9 cellular contexts compared by ENCODE assay signal in the genomic region with DNA sequence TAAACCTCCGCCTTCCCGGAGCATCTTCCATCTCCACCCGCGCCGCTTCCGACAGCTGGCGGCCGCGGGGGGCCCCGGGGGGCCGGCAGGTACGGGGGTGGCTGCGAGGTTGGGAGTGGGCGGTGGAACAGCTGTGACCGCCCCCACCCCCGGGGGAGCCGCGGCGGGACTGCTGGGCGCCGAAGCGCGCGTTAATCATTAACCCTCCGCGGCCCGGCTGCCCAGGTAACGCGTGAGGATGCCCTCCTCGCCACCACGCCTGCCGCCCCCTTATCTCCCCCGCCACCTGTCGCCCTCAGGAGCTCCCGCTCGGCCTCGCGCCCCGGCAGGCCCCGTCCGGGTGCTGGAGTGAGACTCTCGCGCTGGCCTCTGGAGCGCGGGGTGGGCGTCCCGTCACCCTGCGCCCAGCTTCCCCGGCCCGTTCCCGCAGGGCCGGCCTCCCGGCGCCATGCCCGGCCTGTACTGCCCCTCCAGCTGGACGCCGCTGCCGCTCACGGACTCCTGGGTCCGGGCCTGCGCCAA. TPM values are rescaled to one million over a fixed set of nuclear protein-coding genes. Genes with fewer than 3 reads are reported as not detected.
DNase-seq lines count a peak whose midpoint lies in the region; FAIRE-seq and TF ChIP-seq lines count a peak whose summit lies in the region.
"Had no signal": no experiment of that assay in that cellular context is flagged by ENCODE, and none has a peak within 500 bp of the region (broad histone marks: within the 10 kb centered on the region; RNA-seq: fewer than 3 reads in every experiment).

No MANE protein-coding gene starts in this region.

- H3K18ac ChIP-seq in H1 (ENCODE audit: extremely low read depth, low read length): no peak overlapping the region; the same call in 1 of the 2 replicates

- H2BK5ac ChIP-seq in H1 (ENCODE audit: low read depth, low read length): no peak overlapping the region

- H3K27ac ChIP-seq in H1 (ENCODE audit: low read depth, low read length) (no peak overlapping the region), prostate gland (no peak overlapping the region)

- H3K4me3 ChIP-seq in GM08714 (ENCODE audit: low read length): peak overlapping the region; percentile 41; the same call in 1 of the 2 replicates
- H3K4me3 ChIP-seq in H1 (ENCODE audit: extremely low read depth in 1 of 4, insufficient read depth in 2 of 4, low read depth in 3 of 4, low read length in 4 of 4): peak overlapping the region; percentile 16 to 59 (median 40)
- H3K4me3 ChIP-seq in prostate gland: peak overlapping the region; percentile 29 to 38

- peak; percentile 49 for DNase-seq in NCI-H146 treated with DMSO at 0.1 percent for 48 hours (lab: John Stamatoyannopoulos, UW; ENCODE audit: unreplicated experiment)
- DNase-seq in H1 (ENCODE audit: low read depth in 1 of 2, low spot score in 2 of 2): peak in 1 of 2 experiments; percentile 58
- DNase-seq in prostate gland (ENCODE audit: low spot score): no peak
- no peak for DNase-seq in activated gamma-delta T cell treated with Interleukin-2 at 50 U/mL for 16 hours
- DNase-seq in activated naive CD4-positive, alpha-beta T cell (lab: John Stamatoyannopoulos, UW): no peak
- DNase-seq in ecto neural progenitor cell (ENCODE audit: low spot score): no peak
- DNase-seq in amniotic stem cell (lab: John Stamatoyannopoulos, UW): no peak

- no peak for TF ChIP-seq EP300 in H1 (IDR thresholded peaks at IDR 0.05; ENCODE audit: borderline replicate concordance in 1 of 2, low read depth in 2 of 2, low read length in 2 of 2)

- no peak overlapping the region for H2BK15ac ChIP-seq in H1 (ENCODE audit: low read length)

- H4K91ac ChIP-seq in H1 (replicated peaks; ENCODE audit: insufficient read length, low read length): no peak overlapping the region

- H3K4me2 ChIP-seq in H1 (ENCODE audit: insufficient read depth in 1 of 2, low read depth in 2 of 2, low read length in 2 of 2): peak overlapping the region; percentile 61 to 96

- H3K9me3 ChIP-seq in H1 (ENCODE audit: insufficient read depth in 2 of 2, low read depth in 1 of 2, low read length in 1 of 2) (no peaks in the 10 kb centered on the region), prostate gland (no peaks in the 10 kb centered on the region)

- no peak overlapping the region for H2BK120ac ChIP-seq in H1 (replicated peaks; ENCODE audit: low read depth, low read length)

- no peak overlapping the region for H2AK5ac ChIP-seq in H1 (ENCODE audit: low read depth, low read length)

- FAIRE-seq in H1 (lab: Jason Lieb, UNC): no peak

- no peak overlapping the region for H3K9ac ChIP-seq in H1 (replicated peaks in 1 of 4; ENCODE audit: extremely low read depth in 1 of 4, low read depth in 3 of 4, low read length in 3 of 4)

- no peak overlapping the region for H4K8ac ChIP-seq in H1 (ENCODE audit: extremely low read depth, insufficient read depth, low read length)

- peaks cover 11% of the 10 kb centered on the region; the same call in 1 of the 2 replicates for H3K23me2 ChIP-seq in H1 (ENCODE audit: low read depth, low read length)

- H2BK20ac ChIP-seq in H1 (ENCODE audit: low read length): no peak overlapping the region

- no peak overlapping the region for H2BK12ac ChIP-seq in H1 (ENCODE audit: low read depth, low read length)

- H3K79me1 ChIP-seq in H1 (ENCODE audit: low read depth, low read length): no peaks in the 10 kb centered on the region

- no peaks in the 10 kb centered on the region for H3K79me2 ChIP-seq in H1 (ENCODE audit: control insufficient read depth in 1 of 2, insufficient read depth in 2 of 2, low read length in 2 of 2)

- TF ChIP-seq POLR2A in H1 (IDR thresholded peaks at IDR 0.05; ENCODE audit: control extremely low read depth in 1 of 2, low read depth in 2 of 2, low read length in 2 of 2): no peak
- no peak for TF ChIP-seq POLR2A in prostate gland (IDR thresholded peaks at IDR 0.05)

- no peak for TF ChIP-seq RAD21 in H1 (IDR thresholded peaks at IDR 0.05 in 1 of 2, conservative IDR thresholded peaks at IDR 0.05 in 1 of 2; ENCODE audit: low read depth in 2 of 2, low read length in 2 of 2)

- no peak overlapping the region for H3K14ac ChIP-seq in H1 (ENCODE audit: insufficient read length)

- no peak overlapping the region for H3K56ac ChIP-seq in H1 (replicated peaks; ENCODE audit: insufficient read length, low read depth, low read length)

- H3K36me3 ChIP-seq in H1 (ENCODE audit: control insufficient read depth in 2 of 4, insufficient read depth in 4 of 4, low read length in 3 of 4): peaks cover 0 to 8% (median 0%) of the 10 kb centered on the region in 4 experiments; a peak in 1 of 8 replicates
- H3K36me3 ChIP-seq in prostate gland: no peaks in the 10 kb centered on the region

- H3K4me1 ChIP-seq in H1 (replicated peaks in 1 of 4; ENCODE audit: control insufficient read depth in 3 of 4, insufficient read depth in 4 of 4, low read length in 3 of 4) (peaks cover 0 to 20% (median 4%) of the 10 kb centered on the region in 4 experiments; a peak in 5 of 7 replicates), prostate gland (replicated peaks) (peaks cover 9% of the 10 kb centered on the region)

- intact Hi-C loops in prostate gland (cut with DNase I): no loop called here

- no peak overlapping the region for H4K5ac ChIP-seq in H1 (ENCODE audit: insufficient read length, low read depth, low read length)

- CTCF ChIA-PET in H1 (lab: Charles Lee; ENCODE audit: partially characterized antibody): interaction anchor here (0.8 to 10.3 kb wide), 6 partner anchors 10 to 59 kb away, joined by 3 to 183 read pairs (median 4); partner anchors contain the start of genes CAMK2N2 and EEF1AKMT4

- peaks cover 4 to 7% of the 10 kb centered on the region in 2 experiments for H4K20me1 ChIP-seq in H1 (replicated peaks in 1 of 2; ENCODE audit: control insufficient read depth in 1 of 2, insufficient read depth in 2 of 2, low read length in 2 of 2)

- POLR2A ChIA-PET in H1 (lab: Charles Lee; ENCODE audit: partially characterized antibody): interaction anchor here (0.5 to 2.5 kb wide), 10 partner anchors 10 to 89 kb away, joined by 3 to 10 read pairs (median 3); partner anchors contain the start of genes ABCF3 and EEF1AKMT4

- no peak overlapping the region for H3K4ac ChIP-seq in H1 (replicated peaks; ENCODE audit: insufficient read length, low read depth, low read length)

- no peak overlapping the region for H2AFZ ChIP-seq in H1 (ENCODE audit: low read length)

- no peak overlapping the region for H3K23ac ChIP-seq in H1 (ENCODE audit: insufficient read length)

- WGBS in H1 (ENCODE audit: extremely low coverage in 1 of 2, insufficient coverage in 1 of 2, insufficient read length in 1 of 2, insufficient replicate concordance in 2 of 2, low coverage in 1 of 2, low lambda C conversion rate in 2 of 2, missing lambda C conversion rate in 1 of 2), 2 experiments: 4% methylated on average over 29 of the region's 61 CpGs; no CpG with 5 or more reads in 1 of the 2 experiments
- whole genome bisulfite sequencing in prostate gland: 0% methylated on average over 15 of the region's 61 CpGs

- H3K27me3 ChIP-seq in H1 (replicated peaks in 1 of 4; ENCODE audit: control insufficient read depth in 3 of 4, extremely low read depth in 1 of 4, insufficient read depth in 3 of 4, low read length in 3 of 4) (peaks cover 35 to 60% (median 53%) of the 10 kb centered on the region in 4 experiments), prostate gland (replicated peaks; ENCODE audit: insufficient read depth) (no peaks in the 10 kb centered on the region)

- TF ChIP-seq CTCF in H1 (IDR thresholded peaks at IDR 0.05; ENCODE audit: control extremely low read depth in 1 of 3, insufficient read depth in 1 of 3, low read depth in 1 of 3, low read length in 3 of 3) (no peak), prostate gland (IDR thresholded peaks at IDR 0.05) (no peak)

RNA-seq across cellular contexts. Expression of gene VWA5B2, which starts 0.8 kb away (rescaled TPM):
- total RNA-seq in H1 (2021; fragmentation: NEBNext Ultra II Directional; extraction: Animal tissue kit (Norgen Biotek cat#: 25700)): 0.50 and 0.56 TPM in 2 replicates
- 0.53 and 0.88 TPM in 2 replicates for polyA plus RNA-seq in H1 (2011; rRNA removed)
- 0.37 TPM for polyA plus RNA-seq in H1 (2011; cell fraction: cytosol; rRNA removed)
- polyA plus RNA-seq in H1 (2011; cell fraction: nucleus; rRNA removed): 3.0 TPM
- 0.29 to 0.72 TPM (median 0.41 TPM) in 4 replicates for polyA plus RNA-seq in H1 (2012, experiment 1 of 2)
- 0.70 TPM for polyA plus RNA-seq in H1 (2012, experiment 2 of 2)
- polyA plus RNA-seq in H1 (2013, experiment 1 of 2): 0.28 TPM
- 0.17 TPM for polyA plus RNA-seq in H1 (2013, experiment 2 of 2)
- 0.41 and 0.44 TPM in 2 replicates for polyA minus RNA-seq in H1 (2011; rRNA and poly(A)+ RNA removed)
- polyA minus RNA-seq in H1 (2011; cell fraction: cytosol; rRNA and poly(A)+ RNA removed): 0.37 TPM
- 1.5 TPM for polyA minus RNA-seq in H1 (2011; cell fraction: nucleus; rRNA and poly(A)+ RNA removed)
- total RNA-seq in prostate gland: 1 to 10 TPM in 1 of 2 donors, under 1 TPM in 1; 0.46 to 7.8 TPM
- total RNA-seq: T-helper 1 cell treated with Interleukin-12 subunit alpha and Interleukin-12 subunit beta and Interleukin-4 antibody, amounts not matched to agents 30 ng/mL and 1 ng/mL, for 36 hours had no signal

RNA-seq across cellular contexts. Expression of gene ALG3, which starts 18.6 kb away (rescaled TPM):
- total RNA-seq in H1 (2021; fragmentation: NEBNext Ultra II Directional; extraction: Animal tissue kit (Norgen Biotek cat#: 25700)): 54.6 and 56.7 TPM in 2 replicates
- 148 and 184 TPM in 2 replicates for polyA plus RNA-seq in H1 (2011; rRNA removed)
- 76.8 TPM for polyA plus RNA-seq in H1 (2011; cell fraction: cytosol; rRNA removed)
- polyA plus RNA-seq in H1 (2011; cell fraction: nucleus; rRNA removed): 137 TPM
- 56.2 to 78.3 TPM (median 75.9 TPM) in 4 replicates for polyA plus RNA-seq in H1 (2012, experiment 1 of 2)
- 105 TPM for polyA plus RNA-seq in H1 (2012, experiment 2 of 2)
- polyA plus RNA-seq in H1 (2013, experiment 1 of 2): 104 TPM
- polyA plus RNA-seq in H1 (2013, experiment 2 of 2): 114 TPM
- 155 and 187 TPM in 2 replicates for polyA minus RNA-seq in H1 (2011; rRNA and poly(A)+ RNA removed)
- polyA minus RNA-seq in H1 (2011; cell fraction: cytosol; rRNA and poly(A)+ RNA removed): 57.0 TPM
- polyA minus RNA-seq in H1 (2011; cell fraction: nucleus; rRNA and poly(A)+ RNA removed): 99.3 TPM
- 10 to 100 TPM; 78.4 to 79.4 TPM for total RNA-seq in prostate gland

RNA-seq across cellular contexts. Expression of gene EEF1AKMT4, which starts 19.3 kb away (rescaled TPM):
- 9.3 and 9.6 TPM in 2 replicates for total RNA-seq in H1 (2021; fragmentation: NEBNext Ultra II Directional; extraction: Animal tissue kit (Norgen Biotek cat#: 25700))
- 30.1 and 39.0 TPM in 2 replicates for polyA plus RNA-seq in H1 (2011; rRNA removed)
- polyA plus RNA-seq in H1 (2011; cell fraction: cytosol; rRNA removed): 22.5 TPM
- 24.0 TPM for polyA plus RNA-seq in H1 (2011; cell fraction: nucleus; rRNA removed)
- polyA plus RNA-seq in H1 (2012, experiment 1 of 2): 13.8 to 18.0 TPM (median 15.3 TPM) in 4 replicates
- 17.6 TPM for polyA plus RNA-seq in H1 (2012, experiment 2 of 2)
- 6.7 TPM for polyA plus RNA-seq in H1 (2013, experiment 1 of 2)
- polyA plus RNA-seq in H1 (2013, experiment 2 of 2): 6.7 TPM
- 14.7 and 16.9 TPM in 2 replicates for polyA minus RNA-seq in H1 (2011; rRNA and poly(A)+ RNA removed)
- polyA minus RNA-seq in H1 (2011; cell fraction: cytosol; rRNA and poly(A)+ RNA removed): 4.8 TPM
- polyA minus RNA-seq in H1 (2011; cell fraction: nucleus; rRNA and poly(A)+ RNA removed): 10.6 TPM
- total RNA-seq in prostate gland: 1 to 10 TPM; 6.1 TPM

RNA-seq across cellular contexts. Expression of gene CAMK2N2, which starts 31.2 kb away (rescaled TPM):
- total RNA-seq in H1 (2021; fragmentation: NEBNext Ultra II Directional; extraction: Animal tissue kit (Norgen Biotek cat#: 25700)): 16.9 and 17.7 TPM in 2 replicates
- 4.0 and 6.1 TPM in 2 replicates for polyA plus RNA-seq in H1 (2011; rRNA removed)
- 1.9 TPM for polyA plus RNA-seq in H1 (2011; cell fraction: cytosol; rRNA removed)
- 5.2 TPM for polyA plus RNA-seq in H1 (2011; cell fraction: nucleus; rRNA removed)
- 7.8 to 12.7 TPM (median 9.4 TPM) in 4 replicates for polyA plus RNA-seq in H1 (2012, experiment 1 of 2)
- polyA plus RNA-seq in H1 (2012, experiment 2 of 2): 8.9 TPM
- polyA plus RNA-seq in H1 (2013, experiment 1 of 2): 11.5 TPM
- 11.3 TPM for polyA plus RNA-seq in H1 (2013, experiment 2 of 2)
- polyA minus RNA-seq in H1 (2011; rRNA and poly(A)+ RNA removed): 1.9 and 2.3 TPM in 2 replicates
- 3.6 TPM for polyA minus RNA-seq in H1 (2011; cell fraction: cytosol; rRNA and poly(A)+ RNA removed)
- 1.7 TPM for polyA minus RNA-seq in H1 (2011; cell fraction: nucleus; rRNA and poly(A)+ RNA removed)
- under 1 TPM in 1 of 2 donors, not detected in 1; 0.82 TPM for total RNA-seq in prostate gland

RNA-seq across cellular contexts. Expression of gene ABCF3, which starts 44.1 kb away (rescaled TPM):
- total RNA-seq in H1 (2021; fragmentation: NEBNext Ultra II Directional; extraction: Animal tissue kit (Norgen Biotek cat#: 25700)): 50.9 and 51.6 TPM in 2 replicates
- polyA plus RNA-seq in H1 (2011; rRNA removed): 57.8 and 76.6 TPM in 2 replicates
- 55.1 TPM for polyA plus RNA-seq in H1 (2011; cell fraction: cytosol; rRNA removed)
- 203 TPM for polyA plus RNA-seq in H1 (2011; cell fraction: nucleus; rRNA removed)
- polyA plus RNA-seq in H1 (2012, experiment 1 of 2): 40.9 to 54.7 TPM (median 52.0 TPM) in 4 replicates
- 34.1 TPM for polyA plus RNA-seq in H1 (2012, experiment 2 of 2)
- 28.7 TPM for polyA plus RNA-seq in H1 (2013, experiment 1 of 2)
- 24.2 TPM for polyA plus RNA-seq in H1 (2013, experiment 2 of 2)
- 60.0 and 74.3 TPM in 2 replicates for polyA minus RNA-seq in H1 (2011; rRNA and poly(A)+ RNA removed)
- 37.5 TPM for polyA minus RNA-seq in H1 (2011; cell fraction: cytosol; rRNA and poly(A)+ RNA removed)
- polyA minus RNA-seq in H1 (2011; cell fraction: nucleus; rRNA and poly(A)+ RNA removed): 60.7 TPM
- 100 to 1,000 TPM in 1 of 2 donors, 10 to 100 TPM in 1; 62.9 to 103 TPM for total RNA-seq in prostate gland
